ENCODE assay signal across 8 cellular contexts in the genomic region with DNA sequence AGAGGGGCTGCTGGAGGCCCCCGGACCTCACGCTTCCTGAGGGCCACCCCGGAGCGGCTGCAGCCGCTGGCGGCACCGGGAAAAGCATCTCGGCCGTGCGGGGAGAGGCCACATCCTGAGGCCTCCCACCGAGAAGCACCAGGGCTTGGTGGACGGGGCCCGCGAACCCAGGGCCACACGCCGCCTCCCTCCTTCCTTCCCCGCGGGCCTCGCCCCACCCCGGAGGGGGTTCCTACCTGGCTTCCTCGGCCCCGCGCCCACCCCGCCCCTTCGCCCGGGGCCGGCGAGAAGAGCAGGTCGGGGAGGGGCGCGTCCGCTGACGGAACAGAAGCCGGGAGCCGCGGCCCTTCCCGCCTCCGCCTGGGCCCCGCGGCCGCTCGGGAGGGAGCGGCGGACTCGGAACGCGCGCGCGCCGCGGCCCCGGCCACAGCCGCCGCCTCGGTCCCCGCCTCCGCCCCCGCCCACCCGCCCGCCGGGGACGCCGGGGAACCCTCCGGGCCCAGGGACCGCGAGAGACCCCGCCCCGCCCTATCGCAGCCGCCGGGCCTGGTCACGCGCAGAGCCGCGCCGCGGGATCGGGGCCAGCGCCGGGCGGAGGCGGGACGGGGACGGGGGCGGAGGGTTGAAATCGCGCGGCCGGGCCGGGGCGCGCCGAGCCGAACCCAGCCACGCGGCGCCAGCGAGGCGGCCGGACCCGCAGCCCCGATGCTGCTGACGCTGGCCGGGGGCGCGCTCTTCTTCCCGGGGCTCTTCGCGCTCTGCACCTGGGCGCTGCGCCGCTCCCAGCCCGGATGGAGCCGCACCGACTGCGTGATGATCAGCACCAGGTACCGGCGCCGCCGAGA. TPM values are rescaled to one million over a fixed set of nuclear protein-coding genes. Genes with fewer than 3 reads are reported as not detected.
DNase-seq lines count a peak whose midpoint lies in the region; ATAC-seq, FAIRE-seq and TF ChIP-seq lines count a peak whose summit lies in the region.

A gene (plus strand): TSS at position 654 of the 845 bp plus-strand sequence. CDS start 52 bp downstream, at position 706.

- peak within 1 kb of the TSS; percentile 72 for H3K4me2 ChIP-seq in MM.1S (ENCODE audit: low read depth, low read length)

- TF ChIP-seq CTCF in D721Med (IDR thresholded peaks at IDR 0.05; ENCODE audit: insufficient read depth, missing control alignments) (no peak), MM.1S (IDR thresholded peaks at IDR 0.05; ENCODE audit: low read length) (no peak), liver (IDR thresholded peaks at IDR 0.05; ENCODE audit: low read depth, low read length, missing input control) (no peak)

- no peaks in the 10 kb centered on the region for H3K9me2 ChIP-seq in MM.1S (replicated peaks; ENCODE audit: insufficient read depth, low read length)

- H3K79me2 ChIP-seq in MM.1S (ENCODE audit: low read length): no peaks in the 10 kb centered on the region

- no peaks in the 10 kb centered on the region for H4K20me1 ChIP-seq in MM.1S (ENCODE audit: insufficient read depth, low read length)

- WGBS in liver: under 1% methylated on average over 121 of the region's 121 CpGs

- H3K9me3 ChIP-seq in MM.1S (replicated peaks; ENCODE audit: insufficient read depth, low read length): no peaks in the 10 kb centered on the region
- H3K9me3 ChIP-seq in liver (ENCODE audit: control insufficient read depth in 4 of 4, low read length in 3 of 4): no peaks in the 10 kb centered on the region

- no peaks in the 10 kb centered on the region for H3F3A ChIP-seq in MM.1S (ENCODE audit: insufficient read depth, low read length)

- H3K4me3 ChIP-seq in MM.1S (ENCODE audit: low read length) (peak within 1 kb of the TSS; percentile 61), liver (ENCODE audit: low read depth in 1 of 3, low read length in 3 of 3) (peak within 1 kb of the TSS; percentile 44 to 91 (median 63))

- TF ChIP-seq RAD21 in liver (IDR thresholded peaks at IDR 0.05): no peak

- H3K9ac ChIP-seq in MM.1S (ENCODE audit: low read length) (peak within 1 kb of the TSS; percentile 25; the same call in 1 of the 2 replicates), liver (ENCODE audit: low read depth in 1 of 2, low read length in 2 of 2) (peak within 1 kb of the TSS in 1 of 2 donors; percentile 5)

- peaks cover 7% of the 10 kb centered on the region; the same call in 1 of the 2 replicates for H3K27me3 ChIP-seq in MM.1S (replicated peaks; ENCODE audit: insufficient read depth, low read length)
- H3K27me3 ChIP-seq in liver (ENCODE audit: control insufficient read depth in 4 of 4, insufficient read depth in 4 of 4, low read length in 3 of 4): no peaks in the 10 kb centered on the region

- peak within 1 kb of the TSS; percentile 65 for H2AFZ ChIP-seq in MM.1S (ENCODE audit: low read length)

- H3K36me3 ChIP-seq in MM.1S (replicated peaks; ENCODE audit: insufficient read depth, low read length) (no peaks in the 10 kb centered on the region), liver (ENCODE audit: control insufficient read depth in 4 of 4, insufficient read depth in 3 of 4, low read depth in 1 of 4, low read length in 3 of 4) (no peaks in the 10 kb centered on the region)

- peak; percentile 42 for ATAC-seq in GM21515 (IDR thresholded peaks at IDR 0.05; ENCODE audit: unreplicated experiment)

- peak; percentile 80 for DNase-seq in D721Med (ENCODE audit: insufficient read length, low spot score)
- DNase-seq in MM.1S: peak; percentile 19
- DNase-seq in activated CD4-positive, alpha-beta T cell treated with anti-CD3 and anti-CD28 coated beads, Interleukin-2, amount 50 U/mL, for 1 hour: peak; percentile 44
- peak; percentile 90 for DNase-seq in ecto neural progenitor cell (ENCODE audit: low spot score)
- peak in 2 of 3 experiments; percentile 11 to 65 for DNase-seq in stimulated activated CD4-positive, alpha-beta T cell treated with anti-CD3 and anti-CD28 coated beads, TNF-alpha, amount 100 ng/mL, for 24 hours (ENCODE audit: low read depth in 3 of 3)
- DNase-seq in Kasumi-1 (lab: John Stamatoyannopoulos, UW): no peak

- no peak for FAIRE-seq in D721Med (lab: Jason Lieb, UNC)

- H3K4me1 ChIP-seq in MM.1S (ENCODE audit: low read length) (no peaks in the 10 kb centered on the region), liver (ENCODE audit: control insufficient read depth in 4 of 4, insufficient read depth in 4 of 4, low read length in 3 of 4) (peaks cover 0 to 14% (median 7%) of the 10 kb centered on the region in 4 donors)

- no peak within 1 kb of the TSS for H3K27ac ChIP-seq in MM.1S (ENCODE audit: low read length)
- peak within 1 kb of the TSS in 1 of 2 donors; percentile 25 for H3K27ac ChIP-seq in liver (ENCODE audit: low read depth in 1 of 2, low read length in 2 of 2)

TF ChIP-seq in liver, 16 proteins besides CTCF, POLR2A, EP300 and RAD21:
- TF ChIP-seq, protein P1, sequence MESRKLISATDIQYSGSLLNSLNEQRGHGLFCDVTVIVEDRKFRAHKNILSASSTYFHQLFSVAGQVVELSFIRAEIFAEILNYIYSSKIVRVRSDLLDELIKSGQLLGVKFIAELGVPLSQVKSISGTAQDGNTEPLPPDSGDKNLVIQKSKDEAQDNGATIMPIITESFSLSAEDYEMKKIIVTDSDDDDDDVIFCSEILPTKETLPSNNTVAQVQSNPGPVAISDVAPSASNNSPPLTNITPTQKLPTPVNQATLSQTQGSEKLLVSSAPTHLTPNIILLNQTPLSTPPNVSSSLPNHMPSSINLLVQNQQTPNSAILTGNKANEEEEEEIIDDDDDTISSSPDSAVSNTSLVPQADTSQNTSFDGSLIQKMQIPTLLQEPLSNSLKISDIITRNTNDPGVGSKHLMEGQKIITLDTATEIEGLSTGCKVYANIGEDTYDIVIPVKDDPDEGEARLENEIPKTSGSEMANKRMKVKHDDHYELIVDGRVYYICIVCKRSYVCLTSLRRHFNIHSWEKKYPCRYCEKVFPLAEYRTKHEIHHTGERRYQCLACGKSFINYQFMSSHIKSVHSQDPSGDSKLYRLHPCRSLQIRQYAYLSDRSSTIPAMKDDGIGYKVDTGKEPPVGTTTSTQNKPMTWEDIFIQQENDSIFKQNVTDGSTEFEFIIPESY (IDR thresholded peaks at IDR 0.05): no peak

RNA-seq across cellular contexts. Expression of the gene that starts here (rescaled TPM):
- 1 to 10 TPM; 1.3 to 1.7 TPM for total RNA-seq in liver
- polyA plus RNA-seq in liver: 1 to 10 TPM in 1 of 2 donors, under 1 TPM in 1; 0.57 to 2.3 TPM

Comparison
In these comparisons a context has a peak if more than half of its experiments do, and no peak if none do; other contexts are left out.
1. DNase-seq: peak in D721Med (single experiment), MM.1S (single experiment), activated CD4-positive, alpha-beta T cell treated with anti-CD3 and anti-CD28 coated beads, Interleukin-2, amount 50 U/mL, for 1 hour (single experiment), ecto neural progenitor cell (single experiment) and stimulated activated CD4-positive, alpha-beta T cell treated with anti-CD3 and anti-CD28 coated beads, TNF-alpha, amount 100 ng/mL, for 24 hours (2 of 3); none in Kasumi-1 (0 of 2).